1 cellular context compared by ENCODE assay signal in the genomic region with DNA sequence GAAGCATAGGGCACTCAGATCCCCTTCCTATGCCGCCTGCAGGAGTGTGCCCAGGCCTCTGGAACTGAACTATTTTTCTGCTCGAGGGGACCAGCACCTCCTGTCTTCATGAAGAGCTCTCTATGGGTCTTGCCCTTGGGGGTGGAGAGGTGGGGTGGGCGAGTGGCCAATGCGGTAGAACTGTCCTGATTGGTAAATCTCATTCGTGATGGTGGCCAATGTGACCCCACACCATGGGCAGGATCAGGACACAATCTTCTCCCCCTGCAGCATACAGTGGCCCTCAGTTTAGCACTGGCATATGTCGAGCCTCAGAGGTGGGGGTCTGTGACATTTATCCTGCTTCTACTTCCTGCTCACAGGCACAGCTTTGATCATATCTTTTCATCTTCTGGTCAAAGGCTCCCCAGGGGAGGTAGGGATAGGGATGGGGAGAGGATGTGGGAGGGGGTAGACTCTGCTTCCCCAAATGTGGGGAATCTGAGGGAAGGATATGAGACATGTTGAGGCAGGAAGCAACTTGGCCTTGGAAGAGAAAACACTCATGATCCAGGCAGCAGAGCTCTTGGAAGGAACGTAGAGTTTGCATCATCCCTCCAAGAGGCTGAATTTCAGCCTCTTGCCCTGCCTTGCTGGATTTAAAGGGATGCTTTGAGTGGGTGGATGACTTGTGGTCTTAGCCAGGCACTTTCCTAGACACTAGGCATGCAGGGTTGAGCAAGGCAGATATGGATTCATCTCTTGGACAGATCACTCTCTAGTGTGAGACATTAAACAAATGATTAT.
TF ChIP-seq lines count a peak whose summit lies in the region.

No MANE protein-coding gene starts in this region.

TF ChIP-seq in HepG2, 621 proteins besides CTCF, POLR2A, EP300 and RAD21:
- TF ChIP-seq ERF (CRISPR knock-in tag; IDR thresholded peaks at IDR 0.05) (no peak), HNRNPLL (IDR thresholded peaks at IDR 0.05; ENCODE audit: low read depth, low read length, poor library complexity, severe bottlenecking) (no peak), ZFYVE20 (CRISPR knock-in tag; IDR thresholded peaks at IDR 0.05; ENCODE audit: borderline replicate concordance, low read depth) (no peak), TBP (CRISPR knock-in tag; IDR thresholded peaks at IDR 0.05) (no peak), NR3C1 (CRISPR knock-in tag; IDR thresholded peaks at IDR 0.05) (no peak)
- TF ChIP-seq, protein P1, sequence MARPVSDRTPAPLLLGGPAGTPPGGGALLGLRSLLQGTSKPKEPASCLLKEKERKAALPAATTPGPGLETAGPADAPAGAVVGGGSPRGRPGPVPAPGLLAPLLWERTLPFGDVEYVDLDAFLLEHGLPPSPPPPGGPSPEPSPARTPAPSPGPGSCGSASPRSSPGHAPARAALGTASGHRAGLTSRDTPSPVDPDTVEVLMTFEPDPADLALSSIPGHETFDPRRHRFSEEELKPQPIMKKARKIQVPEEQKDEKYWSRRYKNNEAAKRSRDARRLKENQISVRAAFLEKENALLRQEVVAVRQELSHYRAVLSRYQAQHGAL (CRISPR knock-in tag; IDR thresholded peaks at IDR 0.05; ENCODE audit: not compliant biosample characterization) = no peak
- TF ChIP-seq, protein P2, sequence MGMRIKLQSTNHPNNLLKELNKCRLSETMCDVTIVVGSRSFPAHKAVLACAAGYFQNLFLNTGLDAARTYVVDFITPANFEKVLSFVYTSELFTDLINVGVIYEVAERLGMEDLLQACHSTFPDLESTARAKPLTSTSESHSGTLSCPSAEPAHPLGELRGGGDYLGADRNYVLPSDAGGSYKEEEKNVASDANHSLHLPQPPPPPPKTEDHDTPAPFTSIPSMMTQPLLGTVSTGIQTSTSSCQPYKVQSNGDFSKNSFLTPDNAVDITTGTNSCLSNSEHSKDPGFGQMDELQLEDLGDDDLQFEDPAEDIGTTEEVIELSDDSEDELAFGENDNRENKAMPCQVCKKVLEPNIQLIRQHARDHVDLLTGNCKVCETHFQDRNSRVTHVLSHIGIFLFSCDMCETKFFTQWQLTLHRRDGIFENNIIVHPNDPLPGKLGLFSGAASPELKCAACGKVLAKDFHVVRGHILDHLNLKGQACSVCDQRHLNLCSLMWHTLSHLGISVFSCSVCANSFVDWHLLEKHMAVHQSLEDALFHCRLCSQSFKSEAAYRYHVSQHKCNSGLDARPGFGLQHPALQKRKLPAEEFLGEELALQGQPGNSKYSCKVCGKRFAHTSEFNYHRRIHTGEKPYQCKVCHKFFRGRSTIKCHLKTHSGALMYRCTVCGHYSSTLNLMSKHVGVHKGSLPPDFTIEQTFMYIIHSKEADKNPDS (CRISPR knock-in tag; IDR thresholded peaks at IDR 0.05) = no peak
